ENCODE assay signal across 18 cellular contexts in the genomic region with DNA sequence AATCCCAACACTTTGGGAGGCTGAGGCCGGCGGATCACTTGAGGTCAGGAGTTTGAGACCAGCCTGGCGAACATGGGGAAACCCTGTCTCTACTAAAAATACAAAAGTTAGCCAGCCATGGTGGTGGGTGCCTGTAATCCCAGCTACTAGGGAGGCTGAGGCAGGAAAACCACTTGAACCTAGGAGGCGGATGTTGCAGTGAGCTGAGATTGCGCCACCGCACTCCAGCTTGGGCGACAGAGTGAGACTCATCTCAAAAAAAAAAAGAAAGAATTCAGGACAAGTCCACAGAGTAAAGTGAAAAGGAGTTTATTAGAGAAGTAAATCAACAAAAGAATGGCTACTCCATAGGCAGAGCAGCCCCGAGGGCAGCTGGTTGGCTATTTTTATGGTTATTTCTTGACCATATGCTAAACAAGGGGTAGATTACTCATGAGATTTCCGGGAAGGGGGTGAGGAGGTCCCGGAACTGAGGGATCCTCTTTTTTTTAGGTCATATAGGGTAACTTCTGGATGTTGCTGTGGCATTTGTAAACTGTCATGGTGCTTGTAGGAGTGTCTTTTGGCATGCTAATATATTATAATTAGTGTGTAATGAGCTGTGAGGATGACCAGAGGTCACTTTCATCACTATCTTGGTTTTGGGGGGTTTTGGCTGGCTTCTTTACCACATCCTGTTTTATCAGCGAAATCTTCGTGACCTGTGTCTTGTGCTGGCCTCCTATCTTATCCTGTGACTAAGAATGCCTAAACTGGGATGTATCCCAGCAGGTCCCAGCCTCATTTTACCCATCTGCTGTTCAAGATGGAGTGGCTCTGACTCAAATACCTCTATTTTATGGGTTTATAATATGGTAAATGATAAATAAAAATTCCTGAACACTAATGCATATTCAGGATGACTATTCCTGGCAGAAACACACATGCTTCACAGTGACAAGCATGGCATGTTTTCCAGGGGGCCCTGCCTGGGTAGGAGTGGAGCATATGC. TPM values are rescaled to one million over a fixed set of nuclear protein-coding genes. Genes with fewer than 3 reads are reported as not detected.
A peak's percentile ranks its signal among the peaks of the same experiment; 100 is the strongest.
DNase-seq lines count a peak whose midpoint lies in the region; ATAC-seq and TF ChIP-seq lines count a peak whose summit lies in the region.
"Had no signal": no experiment of that assay in that cellular context is flagged by ENCODE, and none has a peak within 500 bp of the region (broad histone marks: within the 10 kb centered on the region; RNA-seq: fewer than 3 reads in every experiment).

No MANE protein-coding gene starts in this region.

- H3F3A ChIP-seq in PC-3 (ENCODE audit: low read length, unreplicated experiment): no peaks in the 10 kb centered on the region

- H3K9me2 ChIP-seq in PC-3 (replicated peaks; ENCODE audit: low read length): no peaks in the 10 kb centered on the region

- POLR2A ChIA-PET in PC-3 (lab: Charles Lee; ENCODE audit: unreplicated experiment): no interaction called here

- H3K4me1 ChIP-seq in left ventricle myocardium inferior (peaks cover 59% of the 10 kb centered on the region), PC-3 (ENCODE audit: insufficient read depth, low read length) (peaks cover 10% of the 10 kb centered on the region; the same call in 1 of the 2 replicates), upper lobe of right lung (peaks cover 34% of the 10 kb centered on the region)

- H3K9ac ChIP-seq in PC-3 (ENCODE audit: low read length): no peak overlapping the region

- no peaks in the 10 kb centered on the region for H3K79me2 ChIP-seq in PC-3 (ENCODE audit: low read length)

- intact Hi-C loops in Right ventricle myocardium superior (cut with DNase I) (no loop called here), left ventricle myocardium inferior (cut with micrococcal nuclease) (no loop called here), PC-3 (cut with micrococcal nuclease) (no loop called here), upper lobe of right lung (cut with DNase I) (no loop called here)

- CTCF ChIA-PET in PC-3 (lab: Charles Lee): no interaction called here

- no peak overlapping the region for H2AFZ ChIP-seq in PC-3 (ENCODE audit: low read length)

- H3K4me3 ChIP-seq in left ventricle myocardium inferior (no peak overlapping the region), PC-3 (ENCODE audit: low read length) (no peak overlapping the region), fibroblast of the aortic adventitia (ENCODE audit: low read depth, low read length) (no peak overlapping the region), upper lobe of right lung (no peak overlapping the region)
- H3K4me3 ChIP-seq: gastrocnemius medialis, Peyer's patch, testis had no signal

- H3K36me3 ChIP-seq in left ventricle myocardium inferior (no peaks in the 10 kb centered on the region), PC-3 (ENCODE audit: low read depth, low read length) (no peaks in the 10 kb centered on the region), upper lobe of right lung (no peaks in the 10 kb centered on the region)
- H3K36me3 ChIP-seq: gastrocnemius medialis, Peyer's patch had no signal

- H3K4me2 ChIP-seq in PC-3 (ENCODE audit: low read length): no peak overlapping the region

- no peak overlapping the region for H3K27ac ChIP-seq in left ventricle myocardium inferior (replicated peaks)
- H3K27ac ChIP-seq in PC-3 (ENCODE audit: low read length): no peak overlapping the region
- peak overlapping the region; percentile 58 for H3K27ac ChIP-seq in upper lobe of right lung
- H3K27ac ChIP-seq: testis had no signal

- no TSS peak for BruUV-seq in PC-3 (replicated peaks; lab: Mats Ljungman, UMichigan)

- no peaks in the 10 kb centered on the region for H3K9me3 ChIP-seq in left ventricle myocardium inferior (replicated peaks)
- H3K9me3 ChIP-seq in PC-3 (ENCODE audit: low read length): no peaks in the 10 kb centered on the region
- H3K9me3 ChIP-seq in upper lobe of right lung: no peaks in the 10 kb centered on the region
- H3K9me3 ChIP-seq: gastrocnemius medialis, Peyer's patch, testis had no signal

- H4K20me1 ChIP-seq in PC-3 (ENCODE audit: low read length): no peaks in the 10 kb centered on the region

- H3K27me3 ChIP-seq in left ventricle myocardium inferior (ENCODE audit: low read depth): no peaks in the 10 kb centered on the region
- no peaks in the 10 kb centered on the region for H3K27me3 ChIP-seq in PC-3 (ENCODE audit: low read length)
- H3K27me3 ChIP-seq in upper lobe of right lung: no peaks in the 10 kb centered on the region
- H3K27me3 ChIP-seq: gastrocnemius medialis, Peyer's patch, testis had no signal

- DNase-seq in Right ventricle myocardium superior (peak; percentile 51), left ventricle myocardium inferior (no peak), PC-3 (peak; percentile 38), fibroblast of the aortic adventitia (ENCODE audit: low read depth) (peak; percentile 29), upper lobe of right lung (no peak), UCSD-AML1 (lab: John Stamatoyannopoulos, UW; ENCODE audit: unreplicated experiment) (no peak), kidney tubule cell (ENCODE audit: low spot score) (no peak)
- no peak for DNase-seq in activated CD4-positive, alpha-beta T cell treated with anti-CD3 and anti-CD28 coated beads, Interleukin-2, amount 50 U/mL, for 4 hours
- DNase-seq: Calu3; caudate nucleus; effector memory CD8-positive, alpha-beta T cell; gastrocnemius medialis; NCI-H226; stimulated activated CD4-positive, alpha-beta T cell treated with anti-CD3 and anti-CD28 coated beads, Interleukin-12 subunit alpha, Interleukin-12 subunit beta, amount 100 ng/mL, for 4 hours; testis had no signal

- ATAC-seq in Right ventricle myocardium superior (ENCODE audit: poor library complexity): no peak
- ATAC-seq in PC-3: no peak; the same call in 1 of the 2 replicates
- ATAC-seq in upper lobe of right lung: no peak
- ATAC-seq: effector memory CD8-positive, alpha-beta T cell; gastrocnemius medialis had no signal

- TF ChIP-seq CTCF in left ventricle myocardium inferior (IDR thresholded peaks at IDR 0.05; ENCODE audit: borderline replicate concordance) (no peak), PC-3 (conservative IDR thresholded peaks at IDR 0.05; ENCODE audit: low read depth, low read length) (no peak), fibroblast of the aortic adventitia (IDR thresholded peaks at IDR 0.05; ENCODE audit: insufficient read depth, low read length) (no peak), upper lobe of right lung (IDR thresholded peaks at IDR 0.05) (no peak)

RNA-seq across cellular contexts. Expression of a gene that starts 11.0 kb away (rescaled TPM):
- total RNA-seq in Right ventricle myocardium superior (49.9 TPM), left ventricle myocardium inferior (102 TPM), PC-3 (2014; rRNA removed) (2.7 and 4.1 TPM in 2 replicates), fibroblast of the aortic adventitia (ENCODE audit: low replicate concordance) (2.5 and 5.7 TPM in 2 replicates), upper lobe of right lung (23.3 TPM)

RNA-seq across cellular contexts. Expression of a gene that starts 22.2 kb away (rescaled TPM):
- total RNA-seq in Right ventricle myocardium superior (not detected), left ventricle myocardium inferior (0.30 TPM), PC-3 (2014; rRNA removed) (not detected in 2 replicates), fibroblast of the aortic adventitia (ENCODE audit: low replicate concordance) (not detected in 2 replicates), upper lobe of right lung (not detected)
- total RNA-seq: activated CD8-positive, alpha-beta memory T cell treated with anti-CD3 and anti-CD28 coated beads for 36 hours; Calu3; gastrocnemius medialis; mononuclear cell; Peyer's patch had no signal

Comparison
In these comparisons a context has a peak if more than half of its experiments do, and no peak if none do; other contexts are left out.
1. DNase-seq: peak in Right ventricle myocardium superior (single experiment), PC-3 (single experiment) and fibroblast of the aortic adventitia (single experiment); none in left ventricle myocardium inferior (single experiment), upper lobe of right lung (single experiment), UCSD-AML1 (single experiment), kidney tubule cell (single experiment) and activated CD4-positive, alpha-beta T cell treated with anti-CD3 and anti-CD28 coated beads, Interleukin-2, amount 50 U/mL, for 4 hours (0 of 2).